In the genomic region with DNA sequence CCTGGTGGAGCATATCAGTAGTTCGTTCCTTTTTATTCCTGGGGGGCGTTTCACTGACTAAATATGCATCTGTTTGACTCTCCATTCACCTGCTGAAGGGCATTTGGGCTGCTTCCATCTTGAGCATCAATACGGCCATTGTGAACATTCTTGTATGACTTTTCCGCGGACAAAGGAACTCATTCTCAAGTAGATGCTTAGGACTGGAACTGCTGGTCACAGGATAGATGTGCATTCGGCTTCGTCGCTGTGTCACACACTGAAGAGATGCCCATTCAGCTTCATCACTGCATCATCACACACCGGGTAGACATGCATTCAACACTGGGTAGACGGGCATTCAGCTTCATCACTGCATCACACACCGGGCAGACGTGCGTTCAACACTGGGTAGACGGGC, we compare ENCODE assay signal across 17 cellular contexts.
DNase-seq lines count a peak whose midpoint lies in the region; ATAC-seq and TF ChIP-seq lines count a peak whose summit lies in the region.
"Had no signal": no experiment of that assay in that cellular context is flagged by ENCODE, and none has a peak within 500 bp of the region (broad histone marks: within the 10 kb centered on the region; RNA-seq: fewer than 3 reads in every experiment).

No MANE protein-coding gene starts in this region.

- ATAC-seq in HG02938 (IDR thresholded peaks at IDR 0.05; ENCODE audit: unreplicated experiment) (no peak), SK-N-SH treated with all-trans-retinoic acid at 6 μM for 48 hours (no peak)

- DNase-seq in Ammon's horn (ENCODE audit: low spot score) (peak; percentile 71), RPMI7951 (ENCODE audit: low read depth) (peak; percentile 18), foreskin melanocyte (peak; percentile 44), putamen (ENCODE audit: low spot score) (peak; percentile 42), MV-4-11 (lab: John Stamatoyannopoulos, UW) (no peak), AML-193 (lab: John Stamatoyannopoulos, UW) (no peak)
- DNase-seq: ACHN; BE2C; CD4-positive, alpha-beta memory T cell; COR-L47; DMS153; DMS79 treated with DMSO at 0.1 percent for 48 hours; EL; GOT3; H9 had no signal

TF ChIP-seq in SK-N-SH treated with all-trans-retinoic acid at 6 μM for 48 hours, 23 proteins besides CTCF, POLR2A, EP300 and RAD21:
- TF ChIP-seq ESRRG (CRISPR knock-in tag; IDR thresholded peaks at IDR 0.05) (no peak), ZFP30 (CRISPR knock-in tag; IDR thresholded peaks at IDR 0.05) (no peak), RARB (CRISPR knock-in tag; IDR thresholded peaks at IDR 0.05) (no peak), PPARA (CRISPR knock-in tag; IDR thresholded peaks at IDR 0.05; ENCODE audit: borderline replicate concordance) (no peak), SNAI2 (CRISPR knock-in tag; IDR thresholded peaks at IDR 0.05) (no peak), TCF4 (CRISPR knock-in tag; IDR thresholded peaks at IDR 0.05; ENCODE audit: borderline replicate concordance) (no peak), ZC3H10 (CRISPR knock-in tag; IDR thresholded peaks at IDR 0.05) (no peak), ARNTL (CRISPR knock-in tag; IDR thresholded peaks at IDR 0.05; ENCODE audit: borderline replicate concordance, low read depth) (no peak), ISL1 (CRISPR knock-in tag; IDR thresholded peaks at IDR 0.05) (no peak), BACH2 (CRISPR knock-in tag; IDR thresholded peaks at IDR 0.05; ENCODE audit: borderline replicate concordance) (no peak), TOX (CRISPR knock-in tag; IDR thresholded peaks at IDR 0.05; ENCODE audit: borderline replicate concordance) (no peak), OSR1 (CRISPR knock-in tag; IDR thresholded peaks at IDR 0.05) (no peak), GLIS3 (CRISPR knock-in tag; IDR thresholded peaks at IDR 0.05) (no peak), CSDC2 (CRISPR knock-in tag; IDR thresholded peaks at IDR 0.05) (no peak), ZNF70 (CRISPR knock-in tag; IDR thresholded peaks at IDR 0.05) (no peak)
- TF ChIP-seq, protein P1, sequence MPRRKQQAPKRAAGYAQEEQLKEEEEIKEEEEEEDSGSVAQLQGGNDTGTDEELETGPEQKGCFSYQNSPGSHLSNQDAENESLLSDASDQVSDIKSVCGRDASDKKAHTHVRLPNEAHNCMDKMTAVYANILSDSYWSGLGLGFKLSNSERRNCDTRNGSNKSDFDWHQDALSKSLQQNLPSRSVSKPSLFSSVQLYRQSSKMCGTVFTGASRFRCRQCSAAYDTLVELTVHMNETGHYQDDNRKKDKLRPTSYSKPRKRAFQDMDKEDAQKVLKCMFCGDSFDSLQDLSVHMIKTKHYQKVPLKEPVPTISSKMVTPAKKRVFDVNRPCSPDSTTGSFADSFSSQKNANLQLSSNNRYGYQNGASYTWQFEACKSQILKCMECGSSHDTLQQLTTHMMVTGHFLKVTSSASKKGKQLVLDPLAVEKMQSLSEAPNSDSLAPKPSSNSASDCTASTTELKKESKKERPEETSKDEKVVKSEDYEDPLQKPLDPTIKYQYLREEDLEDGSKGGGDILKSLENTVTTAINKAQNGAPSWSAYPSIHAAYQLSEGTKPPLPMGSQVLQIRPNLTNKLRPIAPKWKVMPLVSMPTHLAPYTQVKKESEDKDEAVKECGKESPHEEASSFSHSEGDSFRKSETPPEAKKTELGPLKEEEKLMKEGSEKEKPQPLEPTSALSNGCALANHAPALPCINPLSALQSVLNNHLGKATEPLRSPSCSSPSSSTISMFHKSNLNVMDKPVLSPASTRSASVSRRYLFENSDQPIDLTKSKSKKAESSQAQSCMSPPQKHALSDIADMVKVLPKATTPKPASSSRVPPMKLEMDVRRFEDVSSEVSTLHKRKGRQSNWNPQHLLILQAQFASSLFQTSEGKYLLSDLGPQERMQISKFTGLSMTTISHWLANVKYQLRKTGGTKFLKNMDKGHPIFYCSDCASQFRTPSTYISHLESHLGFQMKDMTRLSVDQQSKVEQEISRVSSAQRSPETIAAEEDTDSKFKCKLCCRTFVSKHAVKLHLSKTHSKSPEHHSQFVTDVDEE (CRISPR knock-in tag; IDR thresholded peaks at IDR 0.05), result no peak
- TF ChIP-seq, protein P2, sequence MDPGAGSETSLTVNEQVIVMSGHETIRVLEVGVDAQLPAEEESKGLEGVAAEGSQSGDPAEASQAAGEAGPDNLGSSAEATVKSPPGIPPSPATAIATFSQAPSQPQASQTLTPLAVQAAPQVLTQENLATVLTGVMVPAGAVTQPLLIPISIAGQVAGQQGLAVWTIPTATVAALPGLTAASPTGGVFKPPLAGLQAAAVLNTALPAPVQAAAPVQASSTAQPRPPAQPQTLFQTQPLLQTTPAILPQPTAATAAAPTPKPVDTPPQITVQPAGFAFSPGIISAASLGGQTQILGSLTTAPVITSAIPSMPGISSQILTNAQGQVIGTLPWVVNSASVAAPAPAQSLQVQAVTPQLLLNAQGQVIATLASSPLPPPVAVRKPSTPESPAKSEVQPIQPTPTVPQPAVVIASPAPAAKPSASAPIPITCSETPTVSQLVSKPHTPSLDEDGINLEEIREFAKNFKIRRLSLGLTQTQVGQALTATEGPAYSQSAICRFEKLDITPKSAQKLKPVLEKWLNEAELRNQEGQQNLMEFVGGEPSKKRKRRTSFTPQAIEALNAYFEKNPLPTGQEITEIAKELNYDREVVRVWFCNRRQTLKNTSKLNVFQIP (CRISPR knock-in tag; IDR thresholded peaks at IDR 0.05; ENCODE audit: borderline replicate concordance, low read depth), result no peak
- TF ChIP-seq, protein P3, sequence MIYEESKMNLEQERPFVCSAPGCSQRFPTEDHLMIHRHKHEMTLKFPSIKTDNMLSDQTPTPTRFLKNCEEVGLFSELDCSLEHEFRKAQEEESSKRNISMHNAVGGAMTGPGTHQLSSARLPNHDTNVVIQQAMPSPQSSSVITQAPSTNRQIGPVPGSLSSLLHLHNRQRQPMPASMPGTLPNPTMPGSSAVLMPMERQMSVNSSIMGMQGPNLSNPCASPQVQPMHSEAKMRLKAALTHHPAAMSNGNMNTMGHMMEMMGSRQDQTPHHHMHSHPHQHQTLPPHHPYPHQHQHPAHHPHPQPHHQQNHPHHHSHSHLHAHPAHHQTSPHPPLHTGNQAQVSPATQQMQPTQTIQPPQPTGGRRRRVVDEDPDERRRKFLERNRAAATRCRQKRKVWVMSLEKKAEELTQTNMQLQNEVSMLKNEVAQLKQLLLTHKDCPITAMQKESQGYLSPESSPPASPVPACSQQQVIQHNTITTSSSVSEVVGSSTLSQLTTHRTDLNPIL (CRISPR knock-in tag; IDR thresholded peaks at IDR 0.05; ENCODE audit: low read depth), result no peak
- TF ChIP-seq, protein P4, sequence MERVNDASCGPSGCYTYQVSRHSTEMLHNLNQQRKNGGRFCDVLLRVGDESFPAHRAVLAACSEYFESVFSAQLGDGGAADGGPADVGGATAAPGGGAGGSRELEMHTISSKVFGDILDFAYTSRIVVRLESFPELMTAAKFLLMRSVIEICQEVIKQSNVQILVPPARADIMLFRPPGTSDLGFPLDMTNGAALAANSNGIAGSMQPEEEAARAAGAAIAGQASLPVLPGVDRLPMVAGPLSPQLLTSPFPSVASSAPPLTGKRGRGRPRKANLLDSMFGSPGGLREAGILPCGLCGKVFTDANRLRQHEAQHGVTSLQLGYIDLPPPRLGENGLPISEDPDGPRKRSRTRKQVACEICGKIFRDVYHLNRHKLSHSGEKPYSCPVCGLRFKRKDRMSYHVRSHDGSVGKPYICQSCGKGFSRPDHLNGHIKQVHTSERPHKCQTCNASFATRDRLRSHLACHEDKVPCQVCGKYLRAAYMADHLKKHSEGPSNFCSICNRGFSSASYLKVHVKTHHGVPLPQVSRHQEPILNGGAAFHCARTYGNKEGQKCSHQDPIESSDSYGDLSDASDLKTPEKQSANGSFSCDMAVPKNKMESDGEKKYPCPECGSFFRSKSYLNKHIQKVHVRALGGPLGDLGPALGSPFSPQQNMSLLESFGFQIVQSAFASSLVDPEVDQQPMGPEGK (CRISPR knock-in tag; IDR thresholded peaks at IDR 0.05; ENCODE audit: borderline replicate concordance), result no peak

Comparison
In these comparisons a context has a peak if more than half of its experiments do, and no peak if none do; other contexts are left out.
1. DNase-seq: peak in Ammon's horn (single experiment), RPMI7951 (single experiment), foreskin melanocyte (single experiment) and putamen (single experiment); none in MV-4-11 (single experiment) and AML-193 (0 of 2).